In the genomic region with DNA sequence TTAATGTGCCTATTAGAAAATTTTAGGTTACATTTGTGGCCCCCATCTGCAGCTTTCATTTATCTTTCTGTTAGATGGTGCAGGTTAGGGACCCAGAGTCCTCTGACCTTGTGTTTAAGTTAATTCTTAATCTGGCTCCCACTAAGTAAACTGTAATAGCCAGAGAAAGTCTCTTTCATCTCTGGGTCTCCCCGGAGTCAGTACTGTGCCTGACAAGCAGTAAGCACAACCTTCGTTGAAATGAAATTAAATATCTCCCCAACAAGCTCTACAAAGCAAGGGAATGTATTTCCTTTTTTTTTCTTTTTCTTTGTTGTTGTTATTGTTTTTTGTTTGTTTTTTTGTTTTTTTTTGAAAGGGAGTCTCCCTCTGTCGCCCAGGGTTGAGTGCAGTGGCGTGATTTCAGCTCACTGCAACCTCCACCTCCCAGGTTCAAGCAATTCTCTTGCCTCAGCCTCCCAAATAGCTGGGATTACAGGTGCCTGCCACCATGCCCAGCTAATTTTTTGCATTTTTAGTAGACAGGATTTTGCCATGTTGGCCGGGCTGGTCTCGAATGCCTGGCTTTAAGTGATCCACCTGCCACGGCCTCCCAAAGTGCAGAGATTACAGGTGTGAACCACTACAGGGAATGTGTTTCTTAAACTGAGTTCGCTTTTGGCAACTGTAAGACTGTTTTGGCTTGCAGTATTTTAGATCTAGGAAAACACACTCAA, we compare ENCODE assay signal across 10 cellular contexts.
A peak's percentile ranks its signal among the peaks of the same experiment; 100 is the strongest.
DNase-seq lines count a peak whose midpoint lies in the region; ATAC-seq, FAIRE-seq and TF ChIP-seq lines count a peak whose summit lies in the region.
"Had no signal": no experiment of that assay in that cellular context is flagged by ENCODE, and none has a peak within 500 bp of the region (broad histone marks: within the 10 kb centered on the region; RNA-seq: fewer than 3 reads in every experiment).

No MANE protein-coding gene starts in this region.

- H3K4me3 Mint-ChIP-seq in MCF 10A (ENCODE audit: unreplicated experiment) = no peak overlapping the region

- H3K4me1 Mint-ChIP-seq in MCF 10A (ENCODE audit: insufficient read depth, unreplicated experiment) = peaks cover 13% of the 10 kb centered on the region

- H3K4me3 ChIP-seq in breast epithelium (peak overlapping the region in 1 of 3 donors; percentile 32), K562 (no peak overlapping the region), muscle layer of duodenum (ENCODE audit: low read depth in 1 of 2, low read length in 2 of 2) (no peak overlapping the region), uterus (peak overlapping the region in 1 of 2 donors; percentile 41)

- CTCF ChIA-PET in MCF 10A (lab: Yijun Ruan, JAX) = interaction anchor here (0.6 to 6.3 kb wide), 41 partner anchors 11 to 1311 kb away, joined by 3 to 201 read pairs (median 5); a partner anchor contains a TSS
- CTCF ChIA-PET in K562 (lab: Yijun Ruan, JAX; ENCODE audit: low intra/inter-chr PET ratio) = interaction anchor here (3.0 kb wide), 1 partner anchor 168 kb away, joined by 38 read pairs; no protein-coding TSS in a partner anchor

- H2AFZ ChIP-seq in K562 (ENCODE audit: low read depth, low read length) = peak overlapping the region; percentile 97

- no peaks in the 10 kb centered on the region for H3K9me3 ChIP-seq in breast epithelium
- H3K9me3 ChIP-seq in K562 (replicated peaks; ENCODE audit: control insufficient read depth, insufficient read depth, low read depth, low read length) = no peaks in the 10 kb centered on the region
- H3K9me3 ChIP-seq in muscle layer of duodenum (ENCODE audit: control insufficient read depth in 1 of 2, low read length in 2 of 2) = no peaks in the 10 kb centered on the region
- H3K9me3 ChIP-seq in uterus = no peaks in the 10 kb centered on the region
- H3K9me3 ChIP-seq: ovary had no signal

- H3K36me3 ChIP-seq in breast epithelium (no peaks in the 10 kb centered on the region), K562 (ENCODE audit: control insufficient read depth, insufficient read depth, low read length) (no peaks in the 10 kb centered on the region), muscle layer of duodenum (ENCODE audit: control insufficient read depth in 1 of 2, insufficient read depth in 2 of 2, low read length in 2 of 2) (no peaks in the 10 kb centered on the region), uterus (no peaks in the 10 kb centered on the region)
- H3K36me3 ChIP-seq: ovary had no signal

- ATAC-seq in K562 (no peak), HG03442 (IDR thresholded peaks at IDR 0.05; ENCODE audit: unreplicated experiment) (no peak), HG03432 (IDR thresholded peaks at IDR 0.05; ENCODE audit: unreplicated experiment) (no peak), HG02759 (IDR thresholded peaks at IDR 0.05; ENCODE audit: unreplicated experiment) (no peak)

- TF ChIP-seq POLR2A in breast epithelium (IDR thresholded peaks at IDR 0.05) (no peak), K562 (conservative IDR thresholded peaks at IDR 0.05) (no peak), uterus (IDR thresholded peaks at IDR 0.05) (no peak)

- H3K79me2 ChIP-seq in K562 (ENCODE audit: control insufficient read depth, insufficient read depth, low read length) = no peaks in the 10 kb centered on the region

- peak overlapping the region; percentile 92 for H3K27ac Mint-ChIP-seq in MCF 10A (ENCODE audit: low read depth, unreplicated experiment)

- POLR2A ChIA-PET in MCF 10A (lab: Yijun Ruan, JAX) (interaction anchor here (0.7 to 4.0 kb wide), 20 partner anchors 35 to 1268 kb away, joined by 3 to 55 read pairs (median 6); a partner anchor contains a TSS), K562 (lab: Yijun Ruan, JAX) (interaction anchor here (1.4 to 2.6 kb wide), 2 partner anchors 9 to 168 kb away, joined by 5 to 8 read pairs; no protein-coding TSS in a partner anchor)

- H4K20me1 ChIP-seq in K562 (replicated peaks; ENCODE audit: control insufficient read depth, insufficient read depth, low read length) = no peaks in the 10 kb centered on the region

- H3K27ac ChIP-seq in breast epithelium = peak overlapping the region in 1 of 2 donors; percentile 81
- peak overlapping the region; percentile 92; the same call in 2 of the 3 replicates for H3K27ac ChIP-seq in K562 (ENCODE audit: extremely low read depth, low read depth, low read length)
- H3K27ac ChIP-seq in muscle layer of duodenum (ENCODE audit: low read length) = peak overlapping the region; percentile 10
- peak overlapping the region; percentile 78 to 82 for H3K27ac ChIP-seq in uterus

- no peaks in the 10 kb centered on the region for H3K27me3 ChIP-seq in breast epithelium
- no peaks in the 10 kb centered on the region for H3K27me3 ChIP-seq in K562 (ENCODE audit: control insufficient read depth in 2 of 2, insufficient read depth in 2 of 2, low read length in 2 of 2)
- no peaks in the 10 kb centered on the region for H3K27me3 ChIP-seq in muscle layer of duodenum (ENCODE audit: low read depth, low read length)
- H3K27me3 ChIP-seq in uterus = no peaks in the 10 kb centered on the region
- H3K27me3 ChIP-seq: ovary had no signal

- H3K9ac ChIP-seq in K562 (ENCODE audit: insufficient read depth in 1 of 2, low read depth in 2 of 2, low read length in 2 of 2) = 0 out of 4 replicates have a peak overlapping the region, but pooled peaks of 1 of the 2 experiments have one; percentile 86

- TF ChIP-seq CTCF in MCF 10A (IDR thresholded peaks at IDR 0.05; ENCODE audit: unreplicated experiment) = no peak
- TF ChIP-seq CTCF in breast epithelium (IDR thresholded peaks at IDR 0.05) = no peak
- TF ChIP-seq CTCF in K562 (IDR thresholded peaks at IDR 0.05 in 2 of 3, conservative IDR thresholded peaks at IDR 0.05 in 1 of 3; ENCODE audit: insufficient read depth in 2 of 3, low read depth in 1 of 3, low read length in 3 of 3) = no peak
- no peak for TF ChIP-seq CTCF in uterus (IDR thresholded peaks at IDR 0.05)

- H3K4me1 ChIP-seq in breast epithelium = no peaks in the 10 kb centered on the region
- H3K4me1 ChIP-seq in K562 (replicated peaks in 1 of 2; ENCODE audit: control insufficient read depth in 2 of 2, insufficient read depth in 2 of 2, low read length in 2 of 2) = peaks cover 13 to 21% of the 10 kb centered on the region in 2 experiments
- peaks cover 0 to 4% of the 10 kb centered on the region in 2 donors for H3K4me1 ChIP-seq in muscle layer of duodenum (ENCODE audit: control insufficient read depth in 1 of 2, insufficient read depth in 2 of 2, low read length in 2 of 2)
- H3K4me1 ChIP-seq in uterus = no peaks in the 10 kb centered on the region

- BruUV-seq in MCF 10A (replicated peaks; lab: Mats Ljungman, UMichigan) = no TSS peak
- BruUV-seq in K562 (replicated peaks; lab: Mats Ljungman, UMichigan) = no TSS peak

- TF ChIP-seq RAD21 in K562 (CRISPR knock-in tag; conservative IDR thresholded peaks at IDR 0.05 in 1 of 2, IDR thresholded peaks at IDR 0.05 in 1 of 2) = no peak

- DNase-seq in MCF 10A (ENCODE audit: unreplicated experiment) = no peak
- no peak for DNase-seq in breast epithelium (ENCODE audit: low spot score in 2 of 2)
- no peak for DNase-seq in K562 (ENCODE audit: extremely low read depth in 1 of 4, low spot score in 3 of 4)
- DNase-seq in uterus = no peak
- DNase-seq: activated T-cell treated with anti-CD3 and anti-CD28 coated beads, Interleukin-2, amount 50 U/mL, for 48 hours had no signal

- 0 out of 2 replicates have a peak overlapping the region, but pooled peaks have one; percentile 36 for H3K4me2 ChIP-seq in K562 (ENCODE audit: insufficient read depth, low read length)

- intact Hi-C loops in MCF 10A (cut with micrococcal nuclease) = no loop called here
- intact Hi-C loops in breast epithelium (cut with DNase I; ENCODE audit: low total_unique reads) = no loop called here
- intact Hi-C loops in K562 (cut with micrococcal nuclease) = no loop called here
- intact Hi-C loops in uterus (cut with DNase I; ENCODE audit: low total_unique reads) = loop anchor here (10.0 kb wide), 1 partner anchor 168 kb away; no protein-coding TSS in a partner anchor

- 97% methylated on average over 8 of the region's 8 CpGs for WGBS in K562 (ENCODE audit: insufficient coverage, low coverage, missing lambda C conversion rate)

- H3K9me1 ChIP-seq in K562 (ENCODE audit: control insufficient read depth, insufficient read depth, low read length) = no peaks in the 10 kb centered on the region

- no peaks in the 10 kb centered on the region for H3K27me3 Mint-ChIP-seq in MCF 10A (ENCODE audit: insufficient read depth, unreplicated experiment)

- no peaks in the 10 kb centered on the region for H3K9me3 Mint-ChIP-seq in MCF 10A (ENCODE audit: unreplicated experiment)

- no peak for FAIRE-seq in K562 (lab: Jason Lieb, UNC)

- in situ Hi-C loops in K562 (cut with MboI) = loop anchor here (5.0 to 10.0 kb wide), 4 partner anchors 166 to 1478 kb away; a partner anchor contains a TSS

- no peak for TF ChIP-seq EP300 in K562 (IDR thresholded peaks at IDR 0.05; ENCODE audit: low read length)

- peaks cover 14% of the 10 kb centered on the region for H3K36me3 Mint-ChIP-seq in MCF 10A (ENCODE audit: insufficient read depth, unreplicated experiment)

TF ChIP-seq in K562, 482 proteins besides CTCF, POLR2A, EP300 and RAD21:
- TF ChIP-seq, protein P1, sequence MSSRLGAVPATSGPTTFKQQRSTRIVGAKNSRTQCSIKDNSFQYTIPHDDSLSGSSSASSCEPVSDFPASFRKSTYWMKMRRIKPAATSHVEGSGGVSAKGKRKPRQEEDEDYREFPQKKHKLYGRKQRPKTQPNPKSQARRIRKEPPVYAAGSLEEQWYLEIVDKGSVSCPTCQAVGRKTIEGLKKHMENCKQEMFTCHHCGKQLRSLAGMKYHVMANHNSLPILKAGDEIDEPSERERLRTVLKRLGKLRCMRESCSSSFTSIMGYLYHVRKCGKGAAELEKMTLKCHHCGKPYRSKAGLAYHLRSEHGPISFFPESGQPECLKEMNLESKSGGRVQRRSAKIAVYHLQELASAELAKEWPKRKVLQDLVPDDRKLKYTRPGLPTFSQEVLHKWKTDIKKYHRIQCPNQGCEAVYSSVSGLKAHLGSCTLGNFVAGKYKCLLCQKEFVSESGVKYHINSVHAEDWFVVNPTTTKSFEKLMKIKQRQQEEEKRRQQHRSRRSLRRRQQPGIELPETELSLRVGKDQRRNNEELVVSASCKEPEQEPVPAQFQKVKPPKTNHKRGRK (tag; IDR thresholded peaks at IDR 0.05) = peak; percentile 80
- no peak for TF ChIP-seq ZBTB8A (IDR thresholded peaks at IDR 0.05; ENCODE audit: partially characterized antibody)
- TF ChIP-seq SMARCA5 (IDR thresholded peaks at IDR 0.05) = no peak
- TF ChIP-seq RBM25 (IDR thresholded peaks at IDR 0.05; ENCODE audit: low read depth, low read length, severe bottlenecking) = peak; percentile 47
- TF ChIP-seq RBFOX2 (IDR thresholded peaks at IDR 0.05; ENCODE audit: low read depth, low read length) = no peak
- TF ChIP-seq BCOR (IDR thresholded peaks at IDR 0.05) = 0 out of 2 replicates have a peak, but pooled peaks have one; percentile 15
- no peak for TF ChIP-seq SIN3A (IDR thresholded peaks at IDR 0.05; ENCODE audit: borderline replicate concordance in 2 of 2, control insufficient read depth in 1 of 2, low read depth in 2 of 2, low read length in 2 of 2)
